ENCODE assay signal across 11 cellular contexts in the genomic region with DNA sequence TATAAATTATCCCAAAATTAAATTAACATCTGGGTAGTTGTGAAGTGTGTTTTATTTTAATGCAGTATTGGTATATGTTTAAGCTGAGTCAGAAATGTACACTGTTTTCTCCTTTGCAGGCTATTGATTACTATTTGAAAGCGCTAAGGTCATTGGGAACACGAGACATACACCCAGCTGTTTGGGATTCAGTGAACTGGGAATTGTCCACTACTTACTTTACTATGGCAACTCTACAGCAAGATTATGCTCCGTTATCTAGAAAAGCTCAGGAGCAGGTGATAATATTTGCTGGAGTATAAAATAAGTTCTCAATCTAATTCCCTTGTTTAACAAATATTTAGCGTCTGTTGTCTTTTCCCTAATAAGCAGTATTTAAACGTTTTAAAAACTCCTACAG. TPM values are rescaled to one million over a fixed set of nuclear protein-coding genes. Genes with fewer than 3 reads are reported as not detected.
"Had no signal": no experiment of that assay in that cellular context is flagged by ENCODE, and none has a peak within 500 bp of the region (broad histone marks: within the 10 kb centered on the region; RNA-seq: fewer than 3 reads in every experiment).

No MANE protein-coding gene starts in this region.

- H3K4me2 ChIP-seq: GM23338 had no signal

- H2AFZ ChIP-seq: GM23248, GM23338 had no signal

- ATAC-seq: GM23338 had no signal

- H3K27ac ChIP-seq: GM23248 had no signal

- H3K9ac ChIP-seq: GM23248 had no signal

- DNase-seq: GM23248, GOT3, H7, H9, HCEC 1CT, HFFc6 had no signal

- H3K4me3 ChIP-seq: GM23248, GM23338, HAP-1 had no signal

- H3K9me3 ChIP-seq: HAP-1 had no signal

- FAIRE-seq: H1, H54 had no signal

- H3K4me1 ChIP-seq: HAP-1 had no signal

RNA-seq across cellular contexts. Expression of gene MMP21, which starts 28.2 kb away (rescaled TPM):
- total RNA-seq: GM23248, GM23338, H1, H4, H7, H9, HFFc6 had no signal
- polyA plus RNA-seq: GM23248, GM23338, H1 had no signal
